ENCODE assay signal across 15 cellular contexts in genomic region chr2:171244466-171244969, GRCh38.
DNase-seq lines count a peak whose midpoint lies in the region; ATAC-seq and TF ChIP-seq lines count a peak whose summit lies in the region.
"Had no signal": no experiment of that assay in that cellular context is flagged by ENCODE, and none has a peak within 500 bp of the region (broad histone marks: within the 10 kb centered on the region; RNA-seq: fewer than 3 reads in every experiment).

No MANE protein-coding gene starts in this region.

- H3K4me1 ChIP-seq in esophagus muscularis mucosa (no peaks in the 10 kb centered on the region), Peyer's patch (peaks cover 0 to 4% (median 0%) of the 10 kb centered on the region in 4 donors)

- no peak for TF ChIP-seq EP300 in esophagus muscularis mucosa (IDR thresholded peaks at IDR 0.05)

- H3K36me3 ChIP-seq in esophagus muscularis mucosa (no peaks in the 10 kb centered on the region), Peyer's patch (no peaks in the 10 kb centered on the region)

- DNase-seq in EL (peak; percentile 39), NCI-H226 (peak; percentile 46), esophagus muscularis mucosa (ENCODE audit: extremely low spot score) (peak; percentile 70), renal cortical epithelial cell (ENCODE audit: low read depth) (peak; percentile 11), SK-N-DZ (ENCODE audit: low spot score) (no peak), Peyer's patch (no peak)
- DNase-seq: aorta; DMS79 treated with DMSO at 0.1 percent for 48 hours; effector memory CD8-positive, alpha-beta T cell; NCI-H1092; NCI-H526 treated with DMSO at 0.1 percent for 48 hours; SHP77; substantia nigra had no signal

- H3K4me3 ChIP-seq in esophagus muscularis mucosa = no peak overlapping the region
- no peak overlapping the region for H3K4me3 ChIP-seq in Peyer's patch

- intact Hi-C loops in esophagus muscularis mucosa (cut with DNase I) = no loop called here

- TF ChIP-seq CTCF in esophagus muscularis mucosa (IDR thresholded peaks at IDR 0.05) (no peak), Peyer's patch (IDR thresholded peaks at IDR 0.05) (no peak)

- H3K27ac ChIP-seq in esophagus muscularis mucosa (replicated peaks in 1 of 4) (no peak overlapping the region), Peyer's patch (no peak overlapping the region)

- H3K9me3 ChIP-seq in esophagus muscularis mucosa (peaks cover 0 to 14% (median 8%) of the 10 kb centered on the region in 4 donors), Peyer's patch (peaks cover 0 to 7% (median 0%) of the 10 kb centered on the region in 4 donors)

- TF ChIP-seq POLR2A in esophagus muscularis mucosa (IDR thresholded peaks at IDR 0.05; ENCODE audit: low read depth) = no peak
- no peak for TF ChIP-seq POLR2A in Peyer's patch (IDR thresholded peaks at IDR 0.05)

- ATAC-seq in GM19395 (IDR thresholded peaks at IDR 0.05; ENCODE audit: unreplicated experiment) (no peak), GM18498 (IDR thresholded peaks at IDR 0.05; ENCODE audit: unreplicated experiment) (no peak)
- ATAC-seq: effector memory CD8-positive, alpha-beta T cell had no signal

- H3K27me3 ChIP-seq in esophagus muscularis mucosa (no peaks in the 10 kb centered on the region), Peyer's patch (no peaks in the 10 kb centered on the region)

- 100% methylated on average over 1 of the region's 1 CpG for WGBS in esophagus muscularis mucosa

Comparison
In these comparisons a context has a peak if more than half of its experiments do, and no peak if none do; other contexts are left out.
1. DNase-seq: peak in EL (single experiment), NCI-H226 (single experiment), esophagus muscularis mucosa (single experiment) and renal cortical epithelial cell (single experiment); none in SK-N-DZ (single experiment) and Peyer's patch (0 of 3).